In genomic region chr18:76465630-76466409, GRCh38 we compare ENCODE assay signal across 20 cellular contexts. TPM values are rescaled to one million over a fixed set of nuclear protein-coding genes. Genes with fewer than 3 reads are reported as not detected.
DNase-seq lines count a peak whose midpoint lies in the region; ATAC-seq and TF ChIP-seq lines count a peak whose summit lies in the region.
"Had no signal": no experiment of that assay in that cellular context is flagged by ENCODE, and none has a peak within 500 bp of the region (broad histone marks: within the 10 kb centered on the region; RNA-seq: fewer than 3 reads in every experiment).

No MANE protein-coding gene starts in this region.

- H3K4me3 Mint-ChIP-seq in activated naive CD8-positive, alpha-beta T cell = no peak overlapping the region
- H3K4me3 Mint-ChIP-seq in activated naive CD8-positive, alpha-beta T cell treated with anti-CD3 and anti-CD28 coated beads for 36 hours = no peak overlapping the region
- no peak overlapping the region for H3K4me3 Mint-ChIP-seq in activated T-helper 17 cell treated with anti-CD3 and anti-CD28 coated beads, Interleukin-2, amount 50 U/mL, for 72 hours
- peak overlapping the region in 3 of 10 donors; percentile 26 to 73 (median 44) for H3K4me3 Mint-ChIP-seq in naive thymus-derived CD4-positive, alpha-beta T cell
- H3K4me3 Mint-ChIP-seq in type B pancreatic cell (no peak overlapping the region), MCF 10A (ENCODE audit: unreplicated experiment) (no peak overlapping the region)
- H3K4me3 Mint-ChIP-seq: activated CD4-positive, alpha-beta memory T cell treated with anti-CD3 and anti-CD28 coated beads for 36 hours; GM23338 had no signal

- peaks cover 26% of the 10 kb centered on the region for H3K4me1 Mint-ChIP-seq in activated naive CD8-positive, alpha-beta T cell (ENCODE audit: low read depth)
- H3K4me1 Mint-ChIP-seq in activated naive CD8-positive, alpha-beta T cell treated with anti-CD3 and anti-CD28 coated beads for 36 hours = peaks cover 26% of the 10 kb centered on the region
- peaks cover 27% of the 10 kb centered on the region for H3K4me1 Mint-ChIP-seq in activated T-helper 17 cell treated with anti-CD3 and anti-CD28 coated beads, Interleukin-2, amount 50 U/mL, for 72 hours
- H3K4me1 Mint-ChIP-seq in naive thymus-derived CD4-positive, alpha-beta T cell = peaks cover 15 to 51% (median 41%) of the 10 kb centered on the region in 7 donors
- H3K4me1 Mint-ChIP-seq in type B pancreatic cell (ENCODE audit: unreplicated experiment) (peaks cover 23% of the 10 kb centered on the region), MCF 10A (ENCODE audit: insufficient read depth, unreplicated experiment) (no peaks in the 10 kb centered on the region)

- H3K9me3 ChIP-seq in naive thymus-derived CD4-positive, alpha-beta T cell (ENCODE audit: control insufficient read depth in 2 of 3, low read length in 3 of 3) = no peaks in the 10 kb centered on the region
- H3K9me3 ChIP-seq: Caco-2, right lobe of liver had no signal

- no TSS peak for BruUV-seq in MCF 10A (replicated peaks; lab: Mats Ljungman, UMichigan)

- intact Hi-C loops in naive thymus-derived CD4-positive, alpha-beta T cell (cut with micrococcal nuclease) = loop anchor here in 1 of 2 donors (2.0 kb wide), 1 partner anchor 27 kb away; no protein-coding TSS in a partner anchor
- intact Hi-C loops in MCF 10A (cut with micrococcal nuclease) = no loop called here

- no peak overlapping the region for H3K4me3 ChIP-seq in naive thymus-derived CD4-positive, alpha-beta T cell (ENCODE audit: low read length)
- H3K4me3 ChIP-seq: GM23338, right lobe of liver had no signal

- H3K9me3 Mint-ChIP-seq in activated naive CD8-positive, alpha-beta T cell (ENCODE audit: low read depth) = no peaks in the 10 kb centered on the region
- H3K9me3 Mint-ChIP-seq in activated naive CD8-positive, alpha-beta T cell treated with anti-CD3 and anti-CD28 coated beads for 36 hours = no peaks in the 10 kb centered on the region
- H3K9me3 Mint-ChIP-seq in activated T-helper 17 cell treated with anti-CD3 and anti-CD28 coated beads, Interleukin-2, amount 50 U/mL, for 72 hours = no peaks in the 10 kb centered on the region
- no peaks in the 10 kb centered on the region for H3K9me3 Mint-ChIP-seq in naive thymus-derived CD4-positive, alpha-beta T cell
- H3K9me3 Mint-ChIP-seq in type B pancreatic cell = no peaks in the 10 kb centered on the region
- H3K9me3 Mint-ChIP-seq in MCF 10A (ENCODE audit: unreplicated experiment) = no peaks in the 10 kb centered on the region
- H3K9me3 Mint-ChIP-seq: activated CD4-positive, alpha-beta memory T cell treated with anti-CD3 and anti-CD28 coated beads for 36 hours; GM23338 had no signal

- no peaks in the 10 kb centered on the region for H3K27me3 Mint-ChIP-seq in activated naive CD8-positive, alpha-beta T cell
- H3K27me3 Mint-ChIP-seq in activated naive CD8-positive, alpha-beta T cell treated with anti-CD3 and anti-CD28 coated beads for 36 hours = no peaks in the 10 kb centered on the region
- no peaks in the 10 kb centered on the region for H3K27me3 Mint-ChIP-seq in activated T-helper 17 cell treated with anti-CD3 and anti-CD28 coated beads, Interleukin-2, amount 50 U/mL, for 72 hours
- no peaks in the 10 kb centered on the region for H3K27me3 Mint-ChIP-seq in naive thymus-derived CD4-positive, alpha-beta T cell
- no peaks in the 10 kb centered on the region for H3K27me3 Mint-ChIP-seq in type B pancreatic cell
- no peaks in the 10 kb centered on the region for H3K27me3 Mint-ChIP-seq in MCF 10A (ENCODE audit: insufficient read depth, unreplicated experiment)

- peaks cover 0 to 19% of the 10 kb centered on the region in 2 donors for H3K4me1 ChIP-seq in naive thymus-derived CD4-positive, alpha-beta T cell (ENCODE audit: control insufficient read depth in 2 of 2, insufficient read depth in 2 of 2, low read length in 2 of 2)
- H3K4me1 ChIP-seq: Caco-2, foreskin keratinocyte, right lobe of liver had no signal

- H3K27me3 ChIP-seq in naive thymus-derived CD4-positive, alpha-beta T cell (ENCODE audit: control insufficient read depth in 2 of 2, insufficient read depth in 2 of 2, low read length in 2 of 2) = no peaks in the 10 kb centered on the region
- H3K27me3 ChIP-seq: foreskin keratinocyte, right lobe of liver had no signal

- CTCF ChIA-PET in naive thymus-derived CD4-positive, alpha-beta T cell (lab: Charles Lee) = no interaction called here
- CTCF ChIA-PET in MCF 10A (lab: Yijun Ruan, JAX) = no interaction called here

- no peak overlapping the region for H3K27ac ChIP-seq in naive thymus-derived CD4-positive, alpha-beta T cell (ENCODE audit: low read depth, low read length)
- H3K27ac ChIP-seq: foreskin keratinocyte, right lobe of liver, VCaP had no signal

- POLR2A ChIA-PET in naive thymus-derived CD4-positive, alpha-beta T cell (lab: Charles Lee) = no interaction called here
- POLR2A ChIA-PET in MCF 10A (lab: Yijun Ruan, JAX) = interaction anchor here (2.3 kb wide), 1 partner anchor 27 kb away, joined by 6 read pairs; no protein-coding TSS in a partner anchor

- ATAC-seq in activated T-helper 17 cell treated with anti-CD3 and anti-CD28 coated beads, Interleukin-2, amount 50 U/mL, for 72 hours (replicated peaks) = peak; percentile 6
- no peak for ATAC-seq in naive thymus-derived CD4-positive, alpha-beta T cell
- no peak for ATAC-seq in GM19467 (IDR thresholded peaks at IDR 0.05; ENCODE audit: unreplicated experiment)
- ATAC-seq: foreskin keratinocyte, GM23338 had no signal

- no peak for TF ChIP-seq CTCF in type B pancreatic cell (conservative IDR thresholded peaks at IDR 0.05)
- no peak for TF ChIP-seq CTCF in MCF 10A (IDR thresholded peaks at IDR 0.05; ENCODE audit: unreplicated experiment)

- H3K36me3 Mint-ChIP-seq in activated naive CD8-positive, alpha-beta T cell = no peaks in the 10 kb centered on the region
- H3K36me3 Mint-ChIP-seq in activated naive CD8-positive, alpha-beta T cell treated with anti-CD3 and anti-CD28 coated beads for 36 hours = no peaks in the 10 kb centered on the region
- H3K36me3 Mint-ChIP-seq in activated T-helper 17 cell treated with anti-CD3 and anti-CD28 coated beads, Interleukin-2, amount 50 U/mL, for 72 hours (ENCODE audit: low read depth) = peaks cover 11% of the 10 kb centered on the region
- peaks cover 0 to 13% (median 0%) of the 10 kb centered on the region in 5 donors for H3K36me3 Mint-ChIP-seq in naive thymus-derived CD4-positive, alpha-beta T cell
- H3K36me3 Mint-ChIP-seq in type B pancreatic cell (peaks cover 33% of the 10 kb centered on the region), MCF 10A (ENCODE audit: insufficient read depth, unreplicated experiment) (peaks cover 16% of the 10 kb centered on the region)
- H3K36me3 Mint-ChIP-seq: activated CD4-positive, alpha-beta memory T cell treated with anti-CD3 and anti-CD28 coated beads for 36 hours had no signal

- H3K36me3 ChIP-seq in naive thymus-derived CD4-positive, alpha-beta T cell (ENCODE audit: control insufficient read depth in 2 of 3, insufficient read depth in 3 of 3, low read length in 3 of 3) = no peaks in the 10 kb centered on the region
- H3K36me3 ChIP-seq: right lobe of liver had no signal

- DNase-seq in activated naive CD8-positive, alpha-beta T cell treated with anti-CD3 and anti-CD28 coated beads for 36 hours = no peak
- no peak for DNase-seq in naive thymus-derived CD4-positive, alpha-beta T cell
- DNase-seq in type B pancreatic cell (ENCODE audit: extremely low spot score, unreplicated experiment) = peak; percentile 31
- no peak for DNase-seq in MCF 10A (ENCODE audit: unreplicated experiment)
- no peak for DNase-seq in A172 (ENCODE audit: low spot score)
- DNase-seq: activated CD4-positive, alpha-beta memory T cell treated with anti-CD3 and anti-CD28 coated beads for 36 hours; activated effector memory CD4-positive, alpha-beta T cell treated with anti-CD3 and anti-CD28 coated beads, Interleukin-2, amount 50 U/mL, for 16 hours; Caco-2; foreskin keratinocyte; NCI-H187; NCI-H510A; occipital lobe; right lobe of liver; SHP77 treated with DMSO at 0.1 percent for 48 hours; substantia nigra had no signal

- peak overlapping the region; percentile 88 for H3K27ac Mint-ChIP-seq in activated naive CD8-positive, alpha-beta T cell
- H3K27ac Mint-ChIP-seq in activated naive CD8-positive, alpha-beta T cell treated with anti-CD3 and anti-CD28 coated beads for 36 hours = no peak overlapping the region
- peak overlapping the region; percentile 80 for H3K27ac Mint-ChIP-seq in activated T-helper 17 cell treated with anti-CD3 and anti-CD28 coated beads, Interleukin-2, amount 50 U/mL, for 72 hours
- H3K27ac Mint-ChIP-seq in naive thymus-derived CD4-positive, alpha-beta T cell = peak overlapping the region in 7 of 9 donors; percentile 12 to 88 (median 77)
- peak overlapping the region; percentile 12 for H3K27ac Mint-ChIP-seq in type B pancreatic cell
- H3K27ac Mint-ChIP-seq in MCF 10A (ENCODE audit: low read depth, unreplicated experiment) = no peak overlapping the region
- H3K27ac Mint-ChIP-seq: activated CD4-positive, alpha-beta memory T cell treated with anti-CD3 and anti-CD28 coated beads for 36 hours had no signal

RNA-seq across cellular contexts. Expression of gene ZNF516, which starts 29.2 kb away (rescaled TPM):
- 1 to 10 TPM; 6.5 to 8.6 TPM for total RNA-seq in activated naive CD8-positive, alpha-beta T cell treated with anti-CD3 and anti-CD28 coated beads for 36 hours
- total RNA-seq in activated T-helper 17 cell treated with anti-CD3 and anti-CD28 coated beads, Interleukin-2, amount 50 U/mL, for 72 hours = 10 to 100 TPM in 1 of 2 donors, 1 to 10 TPM in 1; 3.7 to 22.8 TPM
- 10 to 100 TPM in 4 of 5 experiments, 1 to 10 TPM in 1; 1.9 to 60.4 (median 22.6) TPM for total RNA-seq in naive thymus-derived CD4-positive, alpha-beta T cell
- polyA plus RNA-seq in naive thymus-derived CD4-positive, alpha-beta T cell = 1 to 10 TPM; 3.5 to 5.4 TPM
- total RNA-seq in type B pancreatic cell (ENCODE audit: low replicate concordance) = 34.1 and 71.2 TPM in 2 replicates
- 28.3 and 40.1 TPM in 2 replicates for total RNA-seq in MCF 10A (2022)
- total RNA-seq in A172 (2014; rRNA removed; shearing (Covaris generic)) = 2.1 and 4.8 TPM in 2 replicates

Comparison
In these comparisons a context has a peak if more than half of its experiments do, and no peak if none do; other contexts are left out.
1. H3K27ac Mint-ChIP-seq: peak in activated naive CD8-positive, alpha-beta T cell (single experiment), activated T-helper 17 cell treated with anti-CD3 and anti-CD28 coated beads, Interleukin-2, amount 50 U/mL, for 72 hours (single experiment), naive thymus-derived CD4-positive, alpha-beta T cell (7 of 9) and type B pancreatic cell (single experiment); none in activated naive CD8-positive, alpha-beta T cell treated with anti-CD3 and anti-CD28 coated beads for 36 hours (single experiment) and MCF 10A (single experiment).